16 cellular contexts compared by ENCODE assay signal in genomic region chr22:43567691-43568308, GRCh38.
DNase-seq lines count a peak whose midpoint lies in the region; ATAC-seq and TF ChIP-seq lines count a peak whose summit lies in the region.
"Had no signal": no experiment of that assay in that cellular context is flagged by ENCODE, and none has a peak within 500 bp of the region (broad histone marks: within the 10 kb centered on the region; RNA-seq: fewer than 3 reads in every experiment).

No MANE protein-coding gene starts in this region.

- H3K4me1 Mint-ChIP-seq in activated CD8-positive, alpha-beta memory T cell treated with anti-CD3 and anti-CD28 coated beads, Interleukin-2, amount 10 ng/mL, durations not matched to agents 7 days and 5 days: no peaks in the 10 kb centered on the region
- no peaks in the 10 kb centered on the region for H3K4me1 Mint-ChIP-seq in glutamatergic neuron (ENCODE audit: low read depth, unreplicated experiment)
- H3K4me1 Mint-ChIP-seq: CD4-positive, alpha-beta memory T cell had no signal

- CTCF ChIA-PET in activated CD8-positive, alpha-beta memory T cell treated with anti-CD3 and anti-CD28 coated beads, Interleukin-2, amount 10 ng/mL, durations not matched to agents 7 days and 5 days (lab: Charles Lee): no interaction called here

- no peak overlapping the region for H3K27ac Mint-ChIP-seq in activated CD8-positive, alpha-beta memory T cell treated with anti-CD3 and anti-CD28 coated beads, Interleukin-2, amount 10 ng/mL, durations not matched to agents 7 days and 5 days
- no peak overlapping the region for H3K27ac Mint-ChIP-seq in glutamatergic neuron (ENCODE audit: unreplicated experiment)
- H3K27ac Mint-ChIP-seq: CD4-positive, alpha-beta memory T cell had no signal

- peaks cover 5% of the 10 kb centered on the region for H3K27me3 Mint-ChIP-seq in activated CD8-positive, alpha-beta memory T cell treated with anti-CD3 and anti-CD28 coated beads, Interleukin-2, amount 10 ng/mL, durations not matched to agents 7 days and 5 days
- peaks cover 3% of the 10 kb centered on the region for H3K27me3 Mint-ChIP-seq in glutamatergic neuron (ENCODE audit: unreplicated experiment)

- no peaks in the 10 kb centered on the region for H3K36me3 Mint-ChIP-seq in activated CD8-positive, alpha-beta memory T cell treated with anti-CD3 and anti-CD28 coated beads, Interleukin-2, amount 10 ng/mL, durations not matched to agents 7 days and 5 days
- no peaks in the 10 kb centered on the region for H3K36me3 Mint-ChIP-seq in glutamatergic neuron (ENCODE audit: unreplicated experiment)
- H3K36me3 Mint-ChIP-seq: CD4-positive, alpha-beta memory T cell had no signal

- no peak for TF ChIP-seq CTCF in glutamatergic neuron (IDR thresholded peaks at IDR 0.05; ENCODE audit: partially characterized antibody, unreplicated experiment)

- no peak for ATAC-seq in activated CD8-positive, alpha-beta memory T cell treated with anti-CD3 and anti-CD28 coated beads, Interleukin-2, amount 10 ng/mL, durations not matched to agents 7 days and 5 days
- ATAC-seq in HG03442 (IDR thresholded peaks at IDR 0.05; ENCODE audit: unreplicated experiment): no peak

- no peaks in the 10 kb centered on the region for H3K9me3 Mint-ChIP-seq in activated CD8-positive, alpha-beta memory T cell treated with anti-CD3 and anti-CD28 coated beads, Interleukin-2, amount 10 ng/mL, durations not matched to agents 7 days and 5 days (ENCODE audit: low read depth)
- peaks cover 7% of the 10 kb centered on the region for H3K9me3 Mint-ChIP-seq in glutamatergic neuron (ENCODE audit: unreplicated experiment)

- DNase-seq in activated CD8-positive, alpha-beta memory T cell treated with anti-CD3 and anti-CD28 coated beads for 24 hours: peak; percentile 38
- DNase-seq in activated CD8-positive, alpha-beta memory T cell treated with anti-CD3 and anti-CD28 coated beads, Interleukin-2, amount 10 ng/mL, durations not matched to agents 7 days and 5 days: no peak
- DNase-seq in astrocyte of the hippocampus (ENCODE audit: low read depth, low spot score) (peak; percentile 29), inferior parietal cortex (ENCODE audit: extremely low spot score) (peak; percentile 30), glutamatergic neuron (no peak)
- DNase-seq in activated CD4-positive, alpha-beta T cell treated with anti-CD3 and anti-CD28 coated beads for 48 hours: no peak
- DNase-seq: Calu3; CD4-positive, alpha-beta memory T cell; HCEC 1CT; MM.1S; NCI-H1092; NCI-H1436 treated with DMSO at 0.1 percent for 48 hours; NCI-H2081; NCI-H510A treated with DMSO at 0.1 percent for 48 hours; PC-9 had no signal

- H3K4me3 Mint-ChIP-seq in activated CD8-positive, alpha-beta memory T cell treated with anti-CD3 and anti-CD28 coated beads, Interleukin-2, amount 10 ng/mL, durations not matched to agents 7 days and 5 days: no peak overlapping the region
- no peak overlapping the region for H3K4me3 Mint-ChIP-seq in glutamatergic neuron (ENCODE audit: unreplicated experiment)
- H3K4me3 Mint-ChIP-seq: CD4-positive, alpha-beta memory T cell had no signal

Comparison
In these comparisons a context has a peak if more than half of its experiments do, and no peak if none do; other contexts are left out.
1. DNase-seq: peak in activated CD8-positive, alpha-beta memory T cell treated with anti-CD3 and anti-CD28 coated beads for 24 hours (single experiment), astrocyte of the hippocampus (single experiment) and inferior parietal cortex (single experiment); none in activated CD8-positive, alpha-beta memory T cell treated with anti-CD3 and anti-CD28 coated beads, Interleukin-2, amount 10 ng/mL, durations not matched to agents 7 days and 5 days (single experiment), glutamatergic neuron (single experiment) and activated CD4-positive, alpha-beta T cell treated with anti-CD3 and anti-CD28 coated beads for 48 hours (single experiment).